ENCODE assay signal across 2 cellular contexts in genomic region chr7:1011297-1012003, GRCh38.
TF ChIP-seq lines count a peak whose summit lies in the region.

No MANE protein-coding gene starts in this region.

TF ChIP-seq in WTC11, 78 proteins besides CTCF, POLR2A, EP300 and RAD21:
- TF ChIP-seq TCF7 (CRISPR knock-in tag; IDR thresholded peaks at IDR 0.05; ENCODE audit: low read depth) = no peak
- TF ChIP-seq JUN (CRISPR knock-in tag; IDR thresholded peaks at IDR 0.05) = no peak
- no peak for TF ChIP-seq ATF1 (CRISPR knock-in tag; IDR thresholded peaks at IDR 0.05)
- TF ChIP-seq ERG (CRISPR knock-in tag; IDR thresholded peaks at IDR 0.05) = no peak
- TF ChIP-seq CDX4 (CRISPR knock-in tag; IDR thresholded peaks at IDR 0.05; ENCODE audit: borderline replicate concordance) = no peak
- TF ChIP-seq ZNF396 (CRISPR knock-in tag; IDR thresholded peaks at IDR 0.05; ENCODE audit: borderline replicate concordance) = no peak
- TF ChIP-seq ATF2 (CRISPR knock-in tag; IDR thresholded peaks at IDR 0.05; ENCODE audit: borderline replicate concordance, low read depth) = no peak
- no peak for TF ChIP-seq TP53 (CRISPR knock-in tag; IDR thresholded peaks at IDR 0.05)
- TF ChIP-seq ATF3 (CRISPR knock-in tag; conservative IDR thresholded peaks at IDR 0.05) = no peak
- no peak for TF ChIP-seq ZBTB43 (CRISPR knock-in tag; IDR thresholded peaks at IDR 0.05)
- TF ChIP-seq RELA (CRISPR knock-in tag; IDR thresholded peaks at IDR 0.05; ENCODE audit: borderline replicate concordance) = no peak
- no peak for TF ChIP-seq PRDM15 (CRISPR knock-in tag; IDR thresholded peaks at IDR 0.05)
- TF ChIP-seq SMAD3 (CRISPR knock-in tag; IDR thresholded peaks at IDR 0.05; ENCODE audit: borderline replicate concordance) = no peak
- TF ChIP-seq GABPB1 (CRISPR knock-in tag; IDR thresholded peaks at IDR 0.05) = no peak
- TF ChIP-seq ZBTB21 (CRISPR knock-in tag; IDR thresholded peaks at IDR 0.05; ENCODE audit: borderline replicate concordance) = no peak
- no peak for TF ChIP-seq USF1 (CRISPR knock-in tag; IDR thresholded peaks at IDR 0.05)
- TF ChIP-seq CREM (CRISPR knock-in tag; IDR thresholded peaks at IDR 0.05) = no peak
- TF ChIP-seq ZNF317 (CRISPR knock-in tag; IDR thresholded peaks at IDR 0.05; ENCODE audit: borderline replicate concordance, low read depth) = no peak
TF ChIP-seq in WTC11: peak in this region for 0.

TF ChIP-seq in H1, 55 proteins besides CTCF, POLR2A, EP300 and RAD21:
- TF ChIP-seq SP1 (IDR thresholded peaks at IDR 0.05; ENCODE audit: low read depth, low read length) = no peak
- TF ChIP-seq GABPA (IDR thresholded peaks at IDR 0.05; ENCODE audit: borderline replicate concordance, insufficient read depth, low read length) = no peak
- TF ChIP-seq EGR1 (IDR thresholded peaks at IDR 0.05; ENCODE audit: borderline replicate concordance, low read depth, low read length) = no peak
- no peak for TF ChIP-seq CBX8 (IDR thresholded peaks at IDR 0.05; ENCODE audit: borderline replicate concordance, low read depth, low read length)
- no peak for TF ChIP-seq POLR2AphosphoS5 (IDR thresholded peaks at IDR 0.05; ENCODE audit: low read depth, low read length)
- no peak for TF ChIP-seq PHF8 (conservative IDR thresholded peaks at IDR 0.05; ENCODE audit: low read depth, low read length)
- TF ChIP-seq CHD7 (IDR thresholded peaks at IDR 0.05; ENCODE audit: insufficient replicate concordance, low read length) = no peak
- TF ChIP-seq SIN3A (conservative IDR thresholded peaks at IDR 0.05 in 1 of 2, IDR thresholded peaks at IDR 0.05 in 1 of 2; ENCODE audit: low read depth in 1 of 2, low read length in 2 of 2) = no peak
- TF ChIP-seq JUN (IDR thresholded peaks at IDR 0.05; ENCODE audit: low read depth, low read length) = no peak
- no peak for TF ChIP-seq MAX (IDR thresholded peaks at IDR 0.05)
TF ChIP-seq in H1: peak in this region for 0.
